In the genomic region with DNA sequence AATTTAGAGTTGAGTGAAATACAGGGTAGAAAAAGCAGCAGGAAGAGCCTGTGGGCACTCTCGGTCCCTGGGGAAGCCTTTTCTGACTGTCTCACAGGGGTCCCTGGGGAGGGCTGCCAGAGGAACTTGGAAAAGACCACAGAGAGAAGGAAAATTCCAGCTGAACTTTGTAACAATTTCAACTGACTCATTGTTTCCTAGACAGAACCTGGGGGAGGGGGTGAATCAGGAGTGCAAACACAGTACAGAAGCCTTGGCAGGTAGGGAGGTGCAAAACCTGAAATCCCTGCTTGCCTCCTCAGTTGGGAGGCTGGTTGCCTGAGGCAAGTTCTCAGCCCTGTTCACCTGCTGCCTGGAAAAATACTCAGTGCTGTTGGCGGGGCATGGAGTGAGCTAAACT, we compare ENCODE assay signal across 12 cellular contexts.
DNase-seq lines count a peak whose midpoint lies in the region; ATAC-seq and TF ChIP-seq lines count a peak whose summit lies in the region.
"Had no signal": no experiment of that assay in that cellular context is flagged by ENCODE, and none has a peak within 500 bp of the region (broad histone marks: within the 10 kb centered on the region; RNA-seq: fewer than 3 reads in every experiment).

No MANE protein-coding gene starts in this region.

- peaks cover 33% of the 10 kb centered on the region for H3K9me3 ChIP-seq in adipocyte (ENCODE audit: control insufficient read depth, low read length)
- H3K9me3 ChIP-seq in vagina, result no peaks in the 10 kb centered on the region
- peaks cover 0 to 38% (median 19%) of the 10 kb centered on the region in 4 donors for H3K9me3 ChIP-seq in stomach

- peak; percentile 42 for DNase-seq in HT1080 (ENCODE audit: low read depth)
- DNase-seq in adipocyte (ENCODE audit: low read depth), result no peak
- DNase-seq in fibroblast of peridontal ligament (ENCODE audit: extremely low read depth), result peak; percentile 18
- DNase-seq in vagina (ENCODE audit: extremely low spot score in 2 of 2), result no peak
- DNase-seq in stomach, result no peak
- no peak for DNase-seq in NCI-H82 treated with DMSO at 0.1 percent for 48 hours (lab: John Stamatoyannopoulos, UW; ENCODE audit: unreplicated experiment)
- DNase-seq: NCI-H1417, nephron progenitor cell had no signal

- no peak for TF ChIP-seq EP300 in stomach (IDR thresholded peaks at IDR 0.05)

- intact Hi-C loops in vagina (cut with DNase I) (no loop called here), stomach (cut with DNase I; ENCODE audit: low total_unique reads) (no loop called here)

- H3K27ac ChIP-seq in skin epidermis (peak overlapping the region in 15 of 21 experiments; percentile 4 to 76 (median 58)), vagina (no peak overlapping the region), stomach (no peak overlapping the region)
- H3K27ac ChIP-seq: left lung had no signal

- H3K9ac ChIP-seq in adipocyte (ENCODE audit: low read length), result no peak overlapping the region

- H3K27me3 ChIP-seq in adipocyte (replicated peaks; ENCODE audit: control insufficient read depth, insufficient read depth, low read length) (no peaks in the 10 kb centered on the region), vagina (no peaks in the 10 kb centered on the region), stomach (no peaks in the 10 kb centered on the region)
- H3K27me3 ChIP-seq: left lung had no signal

- TF ChIP-seq CTCF in vagina (IDR thresholded peaks at IDR 0.05) (no peak), stomach (IDR thresholded peaks at IDR 0.05) (no peak)

- H3K4me1 ChIP-seq in adipocyte (ENCODE audit: control insufficient read depth, insufficient read depth, low read length), result peaks cover 15% of the 10 kb centered on the region
- H3K4me1 ChIP-seq in vagina, result no peaks in the 10 kb centered on the region
- no peaks in the 10 kb centered on the region for H3K4me1 ChIP-seq in stomach
- H3K4me1 ChIP-seq: left lung had no signal

- TF ChIP-seq POLR2A in vagina (IDR thresholded peaks at IDR 0.05) (no peak), stomach (IDR thresholded peaks at IDR 0.05) (no peak)

- H3K4me3 ChIP-seq in adipocyte (ENCODE audit: low read length) (peak overlapping the region; percentile 30), skin epidermis (no peak overlapping the region), vagina (no peak overlapping the region), stomach (no peak overlapping the region)
- H3K4me3 ChIP-seq: left lung had no signal

- H3K36me3 ChIP-seq in adipocyte (ENCODE audit: control insufficient read depth, insufficient read depth, low read length, severe bottlenecking), result no peaks in the 10 kb centered on the region
- no peaks in the 10 kb centered on the region for H3K36me3 ChIP-seq in vagina
- H3K36me3 ChIP-seq in stomach, result peaks cover 0 to 3% (median 0%) of the 10 kb centered on the region in 4 donors
- H3K36me3 ChIP-seq: left lung had no signal

- ATAC-seq in HG02870 (IDR thresholded peaks at IDR 0.05; ENCODE audit: unreplicated experiment), result no peak
- ATAC-seq: activated naive CD4-positive, alpha-beta T cell treated with anti-CD3 and anti-CD28 coated beads, Interleukin-2, amount 50 U/mL, for 72 hours; left lung had no signal

- WGBS in stomach, 5 donors, result 77 to 94% (median 85%) methylated on average over 2 of the region's 2 CpGs

Comparison
In these comparisons a context has a peak if more than half of its experiments do, and no peak if none do; other contexts are left out.
1. DNase-seq: peak in HT1080 (single experiment) and fibroblast of peridontal ligament (single experiment); none in adipocyte (single experiment), vagina (0 of 2), stomach (single experiment) and NCI-H82 treated with DMSO at 0.1 percent for 48 hours (single experiment).
2. H3K27ac ChIP-seq: peak in skin epidermis (15 of 21); none in vagina (single experiment) and stomach (0 of 5).